10 cellular contexts compared by ENCODE assay signal in the genomic region with DNA sequence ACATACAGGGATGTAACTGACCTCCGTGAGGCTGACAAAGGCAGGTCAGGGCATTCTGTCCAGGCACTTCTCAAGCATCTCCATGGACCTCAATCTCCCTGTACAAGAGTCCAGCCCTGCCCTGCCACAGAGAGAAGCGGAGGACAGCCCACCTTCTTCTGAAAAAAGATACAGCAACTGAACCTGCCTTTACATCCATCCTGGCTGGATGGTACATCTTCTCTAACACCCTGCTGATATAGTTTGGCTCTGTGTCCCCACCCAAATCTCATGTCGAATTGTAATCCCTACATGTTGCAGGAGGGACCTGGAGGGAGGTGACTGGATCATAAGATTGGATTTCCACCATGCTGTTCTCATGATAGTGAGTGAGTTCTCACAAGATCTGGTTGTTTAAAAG.
"Had no signal": no experiment of that assay in that cellular context is flagged by ENCODE, and none has a peak within 500 bp of the region (broad histone marks: within the 10 kb centered on the region; RNA-seq: fewer than 3 reads in every experiment).

No MANE protein-coding gene starts in this region.

- H3K9me3 Mint-ChIP-seq: HFFc6 had no signal

- FAIRE-seq: HTR-8/SVneo, K562 had no signal

- DNase-seq: GM23248, GOT3, H7, HFFc6, IMR-90, KG1 had no signal

- H3K27ac ChIP-seq: GM23248 had no signal

- H3K4me3 Mint-ChIP-seq: HFFc6 had no signal

- H3K27ac Mint-ChIP-seq: HFFc6 had no signal

- H3K9ac ChIP-seq: GM23248 had no signal

- H3K36me3 ChIP-seq: HAP-1 had no signal

- ATAC-seq: HCT116, K562 had no signal

- H3K4me1 ChIP-seq: HAP-1 had no signal

- H3K4me3 ChIP-seq: GM23248, HAP-1, K562 had no signal

- H2AFZ ChIP-seq: GM23248 had no signal

- H3K9me3 ChIP-seq: HAP-1 had no signal
